Comparison of ENCODE assay signal across 20 cellular contexts in the genomic region with DNA sequence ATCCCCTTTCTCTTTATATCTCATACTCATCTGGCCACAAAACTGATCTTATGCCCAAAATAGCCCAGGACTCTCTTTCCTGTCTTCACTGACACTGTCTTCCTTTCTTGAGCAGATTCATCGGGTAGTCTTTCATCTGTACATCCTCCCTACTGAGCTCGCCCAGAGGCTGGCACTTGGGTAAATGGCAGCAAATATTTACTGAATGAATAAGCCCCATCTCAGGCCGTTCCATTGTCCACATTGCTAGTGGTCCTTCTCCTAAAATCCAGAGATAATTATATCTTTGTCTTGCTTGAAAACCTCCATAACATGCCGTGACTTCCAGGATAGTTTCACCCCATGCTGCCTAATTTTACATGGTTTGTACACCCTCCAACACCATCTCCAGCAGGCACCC.
"Had no signal": no experiment of that assay in that cellular context is flagged by ENCODE, and none has a peak within 500 bp of the region (broad histone marks: within the 10 kb centered on the region; RNA-seq: fewer than 3 reads in every experiment).

No MANE protein-coding gene starts in this region.

- DNase-seq: activated CD4-positive, alpha-beta T cell treated with anti-CD3 and anti-CD28 coated beads, Interleukin-2, amount 50 U/mL, for 1 hour; activated CD8-positive, alpha-beta memory T cell treated with anti-CD3 and anti-CD28 coated beads, Interleukin-2, amount 50 U/mL, for 4 hours; activated naive CD4-positive, alpha-beta T cell treated with anti-CD3 and anti-CD28 coated beads for 36 hours; activated T-cell treated with anti-CD3 and anti-CD28 coated beads, Interleukin-2, amount 50 U/mL, for 4 hours; aorta; erythroblast; kidney; pancreas; stimulated activated CD4-positive, alpha-beta T cell treated with anti-CD3 and anti-CD28 coated beads, Interleukin-4, amount 100 ng/mL, for 1 hour; testis; upper lobe of left lung had no signal

- H3K27ac Mint-ChIP-seq: activated naive CD4-positive, alpha-beta T cell treated with anti-CD3 and anti-CD28 coated beads for 36 hours; mesothelial cell of epicardium; natural killer cell treated with Interleukin-12 subunit alpha and Interleukin-12 subunit beta and Interleukin-15 and Interleukin-18, amount 100 ng/mL, for 72 hours had no signal

- H3K27ac ChIP-seq: coronary artery, neutrophil, pancreas, testis, upper lobe of left lung had no signal

- H3K4me3 ChIP-seq: coronary artery, lung, pancreas, smooth muscle cell, testis, upper lobe of left lung had no signal

- H3K9me3 Mint-ChIP-seq: activated naive CD4-positive, alpha-beta T cell treated with anti-CD3 and anti-CD28 coated beads for 36 hours had no signal

- H3K4me1 ChIP-seq: pancreas, testis had no signal

- H3K4me2 ChIP-seq: smooth muscle cell had no signal

- H3K36me3 Mint-ChIP-seq: mesothelial cell of epicardium had no signal

- H3K9me3 ChIP-seq: neutrophil, pancreas, testis, upper lobe of left lung had no signal

- ATAC-seq: activated CD4-positive, CD25-positive, alpha-beta regulatory T cell treated with anti-CD3 and anti-CD28 coated beads, Interleukin-2, amount 50 U/mL, for 24 hours; activated T-cell treated with anti-CD3 and anti-CD28 coated beads, Interleukin-2, amount 50 U/mL, for 4 hours; left lobe of liver; natural killer cell treated with Interleukin-12 subunit alpha and Interleukin-12 subunit beta and Interleukin-15 and Interleukin-18, amount 100 ng/mL, for 72 hours; pancreas; sciatic nerve had no signal

- H3K27me3 ChIP-seq: pancreas, testis, upper lobe of left lung had no signal

- H3K36me3 ChIP-seq: neutrophil, pancreas, upper lobe of left lung had no signal
